Comparison of ENCODE assay signal across 7 cellular contexts in genomic region chr20:50794181-50794845, GRCh38. TPM values are rescaled to one million over a fixed set of nuclear protein-coding genes. Genes with fewer than 3 reads are reported as not detected.
DNase-seq lines count a peak whose midpoint lies in the region; ATAC-seq and TF ChIP-seq lines count a peak whose summit lies in the region.

No MANE protein-coding gene starts in this region.

- H3K36me3 ChIP-seq in ascending aorta: no peaks in the 10 kb centered on the region
- H3K36me3 ChIP-seq in mucosa of rectum (ENCODE audit: control insufficient read depth in 2 of 2, insufficient read depth in 2 of 2, low read length in 2 of 2): no peaks in the 10 kb centered on the region

- H3K4me1 ChIP-seq in ascending aorta: peaks cover 7 to 24% of the 10 kb centered on the region in 2 donors
- H3K4me1 ChIP-seq in mucosa of rectum (ENCODE audit: control insufficient read depth in 2 of 2, insufficient read depth in 2 of 2, low read length in 2 of 2): peaks cover 19 to 21% of the 10 kb centered on the region in 2 donors

- no peaks in the 10 kb centered on the region for H3K9me3 ChIP-seq in ascending aorta
- no peaks in the 10 kb centered on the region for H3K9me3 ChIP-seq in mucosa of rectum (ENCODE audit: control insufficient read depth in 2 of 2, low read length in 2 of 2)

- intact Hi-C loops in ascending aorta (cut with DNase I): loop anchor here (1.0 to 5.0 kb wide), 3 partner anchors 20 to 513 kb away; no protein-coding TSS in a partner anchor

- TF ChIP-seq CTCF in ascending aorta (IDR thresholded peaks at IDR 0.05): peak in 1 of 3 experiments; percentile 57

- H3K27ac ChIP-seq in ascending aorta: peak overlapping the region; percentile 51 to 57
- no peak overlapping the region for H3K27ac ChIP-seq in mucosa of rectum (ENCODE audit: low read depth in 2 of 2, low read length in 2 of 2)

- DNase-seq in ascending aorta (ENCODE audit: low spot score in 2 of 2) (no peak), 8988T (no peak), KG1 (lab: John Stamatoyannopoulos, UW) (no peak)

- H3K9ac ChIP-seq in mucosa of rectum (ENCODE audit: low read depth in 1 of 2, low read length in 2 of 2): peak overlapping the region; percentile 24 to 31

- peak overlapping the region; percentile 79 to 84 for H3K4me3 ChIP-seq in ascending aorta
- H3K4me3 ChIP-seq in mucosa of rectum (ENCODE audit: low read length in 2 of 2): peak overlapping the region; percentile 10 to 64

- H3K27me3 ChIP-seq in ascending aorta: no peaks in the 10 kb centered on the region
- no peaks in the 10 kb centered on the region for H3K27me3 ChIP-seq in mucosa of rectum (ENCODE audit: control insufficient read depth in 2 of 2, insufficient read depth in 2 of 2, low read length in 2 of 2)

- ATAC-seq in GM18517 (IDR thresholded peaks at IDR 0.05; ENCODE audit: unreplicated experiment): peak; percentile 17
- ATAC-seq in HG03103 (IDR thresholded peaks at IDR 0.05; ENCODE audit: low read depth, unreplicated experiment): peak; percentile 1
- ATAC-seq in HG02973 (IDR thresholded peaks at IDR 0.05; ENCODE audit: unreplicated experiment): no peak

RNA-seq across cellular contexts. Expression of gene BCAS4, which starts 0.5 kb away (rescaled TPM):
- total RNA-seq in ascending aorta: 0.85 TPM

Comparison
In these comparisons a context has a peak if more than half of its experiments do, and no peak if none do; other contexts are left out.
1. H3K27ac ChIP-seq: peak in ascending aorta (2 of 2); none in mucosa of rectum (0 of 2).